In the genomic region with DNA sequence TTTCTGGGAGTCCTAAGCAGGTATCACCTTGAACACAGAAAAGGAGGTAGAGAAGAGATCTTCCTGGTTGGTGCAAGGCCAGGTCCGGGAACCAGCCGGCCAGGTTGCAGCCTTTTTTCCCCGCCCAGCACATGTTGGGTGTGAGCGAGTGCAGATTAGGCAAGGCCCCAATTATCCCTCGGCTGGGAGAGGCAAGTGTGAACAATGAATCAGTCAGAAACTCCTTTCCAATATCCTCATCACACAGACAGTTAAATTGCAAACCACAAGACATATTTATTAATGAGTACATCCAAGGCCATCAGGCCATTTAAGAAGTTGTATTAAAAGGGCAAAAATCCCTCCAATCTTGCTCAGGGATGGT, we compare ENCODE assay signal across 1 cellular context.
TF ChIP-seq lines count a peak whose summit lies in the region.

No MANE protein-coding gene starts in this region.

TF ChIP-seq in HepG2, 621 proteins besides CTCF, POLR2A, EP300 and RAD21:
- TF ChIP-seq, protein P1, sequence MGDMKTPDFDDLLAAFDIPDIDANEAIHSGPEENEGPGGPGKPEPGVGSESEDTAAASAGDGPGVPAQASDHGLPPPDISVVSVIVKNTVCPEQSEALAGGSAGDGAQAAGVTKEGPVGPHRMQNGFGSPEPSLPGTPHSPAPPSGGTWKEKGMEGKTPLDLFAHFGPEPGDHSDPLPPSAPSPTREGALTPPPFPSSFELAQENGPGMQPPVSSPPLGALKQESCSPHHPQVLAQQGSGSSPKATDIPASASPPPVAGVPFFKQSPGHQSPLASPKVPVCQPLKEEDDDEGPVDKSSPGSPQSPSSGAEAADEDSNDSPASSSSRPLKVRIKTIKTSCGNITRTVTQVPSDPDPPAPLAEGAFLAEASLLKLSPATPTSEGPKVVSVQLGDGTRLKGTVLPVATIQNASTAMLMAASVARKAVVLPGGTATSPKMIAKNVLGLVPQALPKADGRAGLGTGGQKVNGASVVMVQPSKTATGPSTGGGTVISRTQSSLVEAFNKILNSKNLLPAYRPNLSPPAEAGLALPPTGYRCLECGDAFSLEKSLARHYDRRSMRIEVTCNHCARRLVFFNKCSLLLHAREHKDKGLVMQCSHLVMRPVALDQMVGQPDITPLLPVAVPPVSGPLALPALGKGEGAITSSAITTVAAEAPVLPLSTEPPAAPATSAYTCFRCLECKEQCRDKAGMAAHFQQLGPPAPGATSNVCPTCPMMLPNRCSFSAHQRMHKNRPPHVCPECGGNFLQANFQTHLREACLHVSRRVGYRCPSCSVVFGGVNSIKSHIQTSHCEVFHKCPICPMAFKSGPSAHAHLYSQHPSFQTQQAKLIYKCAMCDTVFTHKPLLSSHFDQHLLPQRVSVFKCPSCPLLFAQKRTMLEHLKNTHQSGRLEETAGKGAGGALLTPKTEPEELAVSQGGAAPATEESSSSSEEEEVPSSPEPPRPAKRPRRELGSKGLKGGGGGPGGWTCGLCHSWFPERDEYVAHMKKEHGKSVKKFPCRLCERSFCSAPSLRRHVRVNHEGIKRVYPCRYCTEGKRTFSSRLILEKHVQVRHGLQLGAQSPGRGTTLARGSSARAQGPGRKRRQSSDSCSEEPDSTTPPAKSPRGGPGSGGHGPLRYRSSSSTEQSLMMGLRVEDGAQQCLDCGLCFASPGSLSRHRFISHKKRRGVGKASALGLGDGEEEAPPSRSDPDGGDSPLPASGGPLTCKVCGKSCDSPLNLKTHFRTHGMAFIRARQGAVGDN (CRISPR knock-in tag; IDR thresholded peaks at IDR 0.05) = peak; percentile 32; the same call in 1 of the 2 replicates
- no peak for TF ChIP-seq U2AF2 (IDR thresholded peaks at IDR 0.05; ENCODE audit: low read depth, low read length)
